ENCODE assay signal across 23 cellular contexts in the genomic region with DNA sequence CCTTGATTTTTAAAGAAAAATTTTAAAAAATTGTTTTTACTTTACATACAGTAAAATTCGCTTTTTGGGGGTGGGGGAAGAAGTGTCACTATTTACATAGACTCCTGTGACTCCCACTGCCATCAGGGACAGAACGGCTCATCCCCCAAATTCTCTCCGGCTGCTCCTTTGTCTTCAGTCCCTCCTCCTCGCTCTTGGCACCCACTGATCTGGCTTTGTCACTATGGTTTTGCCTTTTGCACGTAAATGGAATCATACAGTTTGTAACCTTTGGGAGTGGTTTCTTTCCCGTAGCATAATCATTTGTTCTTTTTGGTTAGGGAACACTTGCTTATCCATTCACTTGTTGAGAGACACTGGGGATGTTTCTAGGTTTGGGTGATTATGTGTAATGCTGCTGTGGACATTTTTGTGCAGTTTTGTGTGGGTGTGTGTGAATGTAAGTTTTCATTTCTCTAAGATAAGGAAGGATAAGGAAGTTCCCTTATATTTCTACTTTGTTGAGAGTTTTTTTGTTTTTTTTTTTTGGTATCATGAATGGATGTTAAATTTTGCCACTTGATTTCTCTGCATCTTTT. TPM values are rescaled to one million over a fixed set of nuclear protein-coding genes. Genes with fewer than 3 reads are reported as not detected.
DNase-seq lines count a peak whose midpoint lies in the region; ATAC-seq, FAIRE-seq and TF ChIP-seq lines count a peak whose summit lies in the region.
"Had no signal": no experiment of that assay in that cellular context is flagged by ENCODE, and none has a peak within 500 bp of the region (broad histone marks: within the 10 kb centered on the region; RNA-seq: fewer than 3 reads in every experiment).

No MANE protein-coding gene starts in this region.

- peaks cover 0 to 16% (median 0%) of the 10 kb centered on the region in 4 donors for H3K9me3 ChIP-seq in tibial nerve

- TF ChIP-seq EP300 in tibial nerve (IDR thresholded peaks at IDR 0.05), result no peak

- peaks cover 0 to 36% (median 23%) of the 10 kb centered on the region in 4 donors for H3K4me1 ChIP-seq in tibial nerve

- TF ChIP-seq POLR2A in tibial nerve (IDR thresholded peaks at IDR 0.05), result no peak

- ATAC-seq in Right ventricle myocardium inferior, result no peak

- FAIRE-seq in bronchial epithelial cell (lab: Jason Lieb, UNC), result peak; percentile 62
- FAIRE-seq: A204.1, GM12891, H54 had no signal

- DNase-seq in CD1c-positive myeloid dendritic cell (ENCODE audit: extremely low spot score) (peak; percentile 65), bronchial epithelial cell (ENCODE audit: low read depth) (no peak), head of caudate nucleus (peak in 28 of 42 donors; percentile 30 to 83 (median 55)), substantia nigra (lab: John Stamatoyannopoulos, UW) (no peak), cerebellar cortex (ENCODE audit: low spot score) (no peak), tibial nerve (ENCODE audit: low spot score in 2 of 2) (no peak), Right ventricle myocardium inferior (ENCODE audit: missing footprints) (no peak)
- DNase-seq: CD8-positive, alpha-beta memory T cell; DMS53; EL; Karpas-422; NCI-H1048; NCI-H1436; NCI-H1930; NCI-H226; NCI-H524; NCI-H82; SHP77 treated with DMSO at 0.1 percent for 48 hours had no signal

- 23 to 24% methylated on average over 6 of the region's 6 CpGs for WGBS in tibial nerve, 2 donors

- H3K36me3 ChIP-seq in bronchial epithelial cell (ENCODE audit: control insufficient read depth, insufficient read depth, low read length) (no peaks in the 10 kb centered on the region), tibial nerve (no peaks in the 10 kb centered on the region)
- H3K36me3 ChIP-seq: BLaER1 had no signal

- intact Hi-C loops in head of caudate nucleus (cut with DNase I), result no loop called here
- intact Hi-C loops in Right ventricle myocardium inferior (cut with DNase I), result no loop called here

- H3K27me3 ChIP-seq in bronchial epithelial cell (ENCODE audit: control insufficient read depth, insufficient read depth, low read length) (no peaks in the 10 kb centered on the region), tibial nerve (no peaks in the 10 kb centered on the region)
- H3K27me3 ChIP-seq: BLaER1 had no signal

- H3K4me3 ChIP-seq in bronchial epithelial cell (ENCODE audit: low read depth, low read length) (no peak overlapping the region), tibial nerve (no peak overlapping the region)
- H3K4me3 ChIP-seq: BLaER1 had no signal

- TF ChIP-seq CTCF in bronchial epithelial cell (IDR thresholded peaks at IDR 0.05; ENCODE audit: insufficient read depth, low read length, severe bottlenecking), result no peak
- no peak for TF ChIP-seq CTCF in tibial nerve (IDR thresholded peaks at IDR 0.05)

- H3K27ac ChIP-seq in substantia nigra (ENCODE audit: low read depth, low read length, poor library complexity, severe bottlenecking) (peak overlapping the region; percentile 78), tibial nerve (peak overlapping the region in 2 of 4 donors; percentile 89 to 96)
- H3K27ac ChIP-seq: BLaER1, HL-60 had no signal

RNA-seq across cellular contexts. Expression of gene RAB11FIP4, which starts 27.4 kb away (rescaled TPM):
- 16.4 and 17.6 TPM in 2 replicates for total RNA-seq in bronchial epithelial cell
- total RNA-seq in tibial nerve, result 1 to 10 TPM; 2.7 to 6.9 (median 4.1) TPM
- total RNA-seq in Right ventricle myocardium inferior, result 13.6 TPM

Comparison
In these comparisons a context has a peak if more than half of its experiments do, and no peak if none do; other contexts are left out.
1. DNase-seq: peak in CD1c-positive myeloid dendritic cell (single experiment) and head of caudate nucleus (28 of 42); none in bronchial epithelial cell (single experiment), substantia nigra (0 of 49), cerebellar cortex (single experiment), tibial nerve (0 of 2) and Right ventricle myocardium inferior (single experiment).